In genomic region chr7:12391922-12392615, GRCh38 we compare ENCODE assay signal across 28 cellular contexts. TPM values are rescaled to one million over a fixed set of nuclear protein-coding genes. Genes with fewer than 3 reads are reported as not detected.
"Had no signal": no experiment of that assay in that cellular context is flagged by ENCODE, and none has a peak within 500 bp of the region (broad histone marks: within the 10 kb centered on the region; RNA-seq: fewer than 3 reads in every experiment).

No MANE protein-coding gene starts in this region.

- FAIRE-seq: endothelial cell of umbilical vein had no signal

- H3K4me3 Mint-ChIP-seq: activated CD4-positive, alpha-beta memory T cell treated with anti-CD3 and anti-CD28 coated beads for 36 hours; activated naive CD4-positive, alpha-beta T cell treated with anti-CD3 and anti-CD28 coated beads, Interleukin-2, amount 10 ng/mL, durations not matched to agents 7 days and 5 days; activated naive CD8-positive, alpha-beta T cell treated with anti-CD3 and anti-CD28 coated beads, Interleukin-2, amount 10 ng/mL, durations not matched to agents 7 days and 5 days; activated T-helper 1 cell treated with anti-CD3 and anti-CD28 coated beads, Interleukin-12 subunit alpha, Interleukin-12 subunit beta, Interleukin-2, Interleukin-4 antibody, amounts not matched to agents 30 ng/mL and 10 ng/mL and 1 ng/mL, durations not matched to agents 14 hours and 24 hours and 36 hours; brain; natural killer cell had no signal

- H3K27ac ChIP-seq: ascending aorta, left ventricle myocardium inferior, neutrophil, right lobe of liver, tibial nerve had no signal

- DNase-seq: activated CD4-positive, alpha-beta memory T cell treated with anti-CD3 and anti-CD28 coated beads for 36 hours; activated CD4-positive, alpha-beta T cell treated with anti-CD3 and anti-CD28 coated beads for 48 hours; activated CD8-positive, alpha-beta memory T cell treated with anti-CD3 and anti-CD28 coated beads, Interleukin-2, amount 50 U/mL, for 4 hours; activated effector memory CD4-positive, alpha-beta T cell treated with anti-CD3 and anti-CD28 coated beads, Interleukin-2, amount 50 U/mL, for 16 hours; activated naive CD4-positive, alpha-beta T cell treated with anti-CD3 and anti-CD28 coated beads, Interleukin-2, amount 10 ng/mL, durations not matched to agents 7 days and 5 days; activated naive CD8-positive, alpha-beta T cell treated with anti-CD3 and anti-CD28 coated beads, Interleukin-2, amount 10 ng/mL, durations not matched to agents 7 days and 5 days; activated T-cell treated with anti-CD3 and anti-CD28 coated beads, Interleukin-2, amount 50 U/mL, for 1 hour; caudate nucleus; cortex of kidney; foreskin melanocyte; islet precursor cell; left ventricle myocardium inferior; mesendoderm; natural killer cell; right lobe of liver; stimulated activated CD4-positive, alpha-beta T cell treated with anti-CD3 and anti-CD28 coated beads, Interleukin-2, amount 100 ng/mL, for 48 hours; stimulated activated naive CD4-positive, alpha-beta T cell treated with Interleukin-2 at 50 U/mL for 16 hours; T-helper 2 cell had no signal

- H3K27me3 ChIP-seq: ascending aorta, neutrophil, right lobe of liver, tibial nerve had no signal

- H3K27me3 Mint-ChIP-seq: activated CD4-positive, alpha-beta memory T cell treated with anti-CD3 and anti-CD28 coated beads for 36 hours; activated naive CD4-positive, alpha-beta T cell treated with anti-CD3 and anti-CD28 coated beads, Interleukin-2, amount 10 ng/mL, durations not matched to agents 7 days and 5 days; brain had no signal

- H3K36me3 Mint-ChIP-seq: activated naive CD4-positive, alpha-beta T cell treated with anti-CD3 and anti-CD28 coated beads, Interleukin-2, amount 10 ng/mL, durations not matched to agents 7 days and 5 days; brain; natural killer cell had no signal

- H3K4me3 ChIP-seq: ascending aorta, left ventricle myocardium inferior, lung, right lobe of liver, tibial nerve had no signal

- H3K9me3 Mint-ChIP-seq: activated T-helper 1 cell treated with anti-CD3 and anti-CD28 coated beads, Interleukin-12 subunit alpha, Interleukin-12 subunit beta, Interleukin-2, Interleukin-4 antibody, amounts not matched to agents 30 ng/mL and 10 ng/mL and 1 ng/mL, durations not matched to agents 14 hours and 24 hours and 36 hours; natural killer cell had no signal

- H3K4me1 Mint-ChIP-seq: activated naive CD4-positive, alpha-beta T cell treated with anti-CD3 and anti-CD28 coated beads, Interleukin-2, amount 10 ng/mL, durations not matched to agents 7 days and 5 days; activated naive CD8-positive, alpha-beta T cell treated with anti-CD3 and anti-CD28 coated beads, Interleukin-2, amount 10 ng/mL, durations not matched to agents 7 days and 5 days; brain; natural killer cell had no signal

- H3K36me3 ChIP-seq: ascending aorta, left ventricle myocardium inferior, neutrophil, right lobe of liver, tibial nerve had no signal

- ATAC-seq: esophagus mucosa, natural killer cell, right lobe of liver had no signal

- H3K27ac Mint-ChIP-seq: activated CD4-positive, alpha-beta memory T cell treated with anti-CD3 and anti-CD28 coated beads for 36 hours; activated naive CD4-positive, alpha-beta T cell treated with anti-CD3 and anti-CD28 coated beads, Interleukin-2, amount 10 ng/mL, durations not matched to agents 7 days and 5 days; activated naive CD8-positive, alpha-beta T cell treated with anti-CD3 and anti-CD28 coated beads, Interleukin-2, amount 10 ng/mL, durations not matched to agents 7 days and 5 days; activated T-helper 1 cell treated with anti-CD3 and anti-CD28 coated beads, Interleukin-12 subunit alpha, Interleukin-12 subunit beta, Interleukin-2, Interleukin-4 antibody, amounts not matched to agents 30 ng/mL and 10 ng/mL and 1 ng/mL, durations not matched to agents 14 hours and 24 hours and 36 hours; brain; natural killer cell had no signal

- H3K4me1 ChIP-seq: ascending aorta, left ventricle myocardium inferior, right lobe of liver, tibial nerve had no signal

RNA-seq across cellular contexts. Expression of gene VWDE, which starts 11.6 kb away (rescaled TPM):
- total RNA-seq: ascending aorta, chondrocyte, left ventricle myocardium inferior, osteocyte had no signal
